1 cellular context compared by ENCODE assay signal in genomic region chr1:212285685-212286436, GRCh38.
A peak's percentile ranks its signal among the peaks of the same experiment; 100 is the strongest.
TF ChIP-seq lines count a peak whose summit lies in the region.

No MANE protein-coding gene starts in this region.

TF ChIP-seq in GM12878, 131 proteins besides CTCF, POLR2A, EP300 and RAD21 (continues in another document):
- peak; percentile 8; the same call in 1 of the 2 replicates for TF ChIP-seq CREB1 (IDR thresholded peaks at IDR 0.05; ENCODE audit: low read depth)
- TF ChIP-seq ATF3 (IDR thresholded peaks at IDR 0.05; ENCODE audit: borderline replicate concordance, extremely low read depth, low read depth, low read length): no peak
- no peak for TF ChIP-seq MXI1 (IDR thresholded peaks at IDR 0.05; ENCODE audit: low read depth, low read length)
- no peak for TF ChIP-seq TBL1XR1 (IDR thresholded peaks at IDR 0.05; ENCODE audit: low read depth, low read length)
- TF ChIP-seq ETV6 (conservative IDR thresholded peaks at IDR 0.05 in 1 of 2, IDR thresholded peaks at IDR 0.05 in 1 of 2; ENCODE audit: borderline replicate concordance in 1 of 2, low read depth in 1 of 2): peak in 1 of 2 experiments; percentile 25; a peak in 1 of 4 replicates
- peak; percentile 62; the same call in 1 of the 2 replicates for TF ChIP-seq DPF2 (IDR thresholded peaks at IDR 0.05)
- peak; percentile 49; the same call in 1 of the 2 replicates for TF ChIP-seq RBBP5 (conservative IDR thresholded peaks at IDR 0.05)
- no peak for TF ChIP-seq SUZ12 (IDR thresholded peaks at IDR 0.05; ENCODE audit: unreplicated experiment)
- TF ChIP-seq HDAC2 (IDR thresholded peaks at IDR 0.05): no peak
- TF ChIP-seq PRDM15 (CRISPR knock-in tag; IDR thresholded peaks at IDR 0.05): no peak
- TF ChIP-seq RELB (IDR thresholded peaks at IDR 0.05; ENCODE audit: low read depth): no peak; the same call in 1 of the 2 replicates
- peak; percentile 29; the same call in 1 of the 2 replicates for TF ChIP-seq JUNB (IDR thresholded peaks at IDR 0.05)
- TF ChIP-seq USF2 (IDR thresholded peaks at IDR 0.05; ENCODE audit: borderline replicate concordance, low read depth, low read length): no peak
- TF ChIP-seq ZNF592 (IDR thresholded peaks at IDR 0.05): no peak
- TF ChIP-seq NBN (IDR thresholded peaks at IDR 0.05): peak; percentile 81; the same call in 1 of the 2 replicates
- peak in 1 of 2 experiments; percentile 68; a peak in 2 of 4 replicates for TF ChIP-seq BHLHE40 (IDR thresholded peaks at IDR 0.05; ENCODE audit: borderline replicate concordance in 1 of 2, low read depth in 2 of 2, low read length in 1 of 2)
- no peak; the same call in 1 of the 2 replicates for TF ChIP-seq MLLT1 (IDR thresholded peaks at IDR 0.05)
- no peak for TF ChIP-seq E2F8 (IDR thresholded peaks at IDR 0.05; ENCODE audit: low read depth, partially characterized antibody)
- peak; percentile 7 to 73 for TF ChIP-seq EGR1 (IDR thresholded peaks at IDR 0.05; ENCODE audit: borderline replicate concordance in 1 of 2, low read depth in 2 of 2, low read length in 2 of 2)
- TF ChIP-seq RB1 (IDR thresholded peaks at IDR 0.05; ENCODE audit: borderline replicate concordance): no peak
- TF ChIP-seq NKRF (conservative IDR thresholded peaks at IDR 0.05): peak; percentile 50; the same call in 1 of the 2 replicates
- TF ChIP-seq CBX5 (IDR thresholded peaks at IDR 0.05; ENCODE audit: low read depth): no peak
- TF ChIP-seq GABPA (IDR thresholded peaks at IDR 0.05; ENCODE audit: low read depth): no peak
- TF ChIP-seq CREM (IDR thresholded peaks at IDR 0.05; ENCODE audit: low read depth): peak; percentile 22; the same call in 1 of the 2 replicates
- TF ChIP-seq ZNF384 (IDR thresholded peaks at IDR 0.05; ENCODE audit: borderline replicate concordance, low read depth, low read length): no peak
- 0 out of 2 replicates have a peak, but pooled peaks have one; percentile 10 for TF ChIP-seq NR2F1 (conservative IDR thresholded peaks at IDR 0.05)
- 0 out of 2 replicates have a peak, but pooled peaks have one; percentile 46 for TF ChIP-seq ZNF217 (IDR thresholded peaks at IDR 0.05)
- TF ChIP-seq YY1 (IDR thresholded peaks at IDR 0.05; ENCODE audit: low read depth, low read length): peak; percentile 92
- TF ChIP-seq RCOR1 (conservative IDR thresholded peaks at IDR 0.05; ENCODE audit: low read depth, low read length): no peak
- no peak for TF ChIP-seq CEBPB (IDR thresholded peaks at IDR 0.05; ENCODE audit: borderline replicate concordance in 1 of 2, low read depth in 2 of 2, low read length in 2 of 2)
- TF ChIP-seq STAT1 (conservative IDR thresholded peaks at IDR 0.05): no peak
- peak; percentile 11; the same call in 1 of the 2 replicates for TF ChIP-seq SMARCA5 (IDR thresholded peaks at IDR 0.05)
- 0 out of 2 replicates have a peak, but pooled peaks have one; percentile 26 for TF ChIP-seq TARDBP (IDR thresholded peaks at IDR 0.05; ENCODE audit: borderline replicate concordance)
- TF ChIP-seq EED (IDR thresholded peaks at IDR 0.05; ENCODE audit: low read depth): peak; percentile 37
- peak; percentile 58; the same call in 1 of the 2 replicates for TF ChIP-seq TAF1 (IDR thresholded peaks at IDR 0.05; ENCODE audit: borderline replicate concordance, low read depth, low read length)
- TF ChIP-seq CHD1 (IDR thresholded peaks at IDR 0.05; ENCODE audit: low read depth, low read length): peak; percentile 28; the same call in 1 of the 2 replicates
- TF ChIP-seq PML (IDR thresholded peaks at IDR 0.05; ENCODE audit: low read length): no peak
- TF ChIP-seq SMC3 (IDR thresholded peaks at IDR 0.05; ENCODE audit: borderline replicate concordance, low read length): no peak
- no peak for TF ChIP-seq MYB (IDR thresholded peaks at IDR 0.05; ENCODE audit: borderline replicate concordance, low read depth, low read length)
